ENCODE assay signal across 19 cellular contexts in the genomic region with DNA sequence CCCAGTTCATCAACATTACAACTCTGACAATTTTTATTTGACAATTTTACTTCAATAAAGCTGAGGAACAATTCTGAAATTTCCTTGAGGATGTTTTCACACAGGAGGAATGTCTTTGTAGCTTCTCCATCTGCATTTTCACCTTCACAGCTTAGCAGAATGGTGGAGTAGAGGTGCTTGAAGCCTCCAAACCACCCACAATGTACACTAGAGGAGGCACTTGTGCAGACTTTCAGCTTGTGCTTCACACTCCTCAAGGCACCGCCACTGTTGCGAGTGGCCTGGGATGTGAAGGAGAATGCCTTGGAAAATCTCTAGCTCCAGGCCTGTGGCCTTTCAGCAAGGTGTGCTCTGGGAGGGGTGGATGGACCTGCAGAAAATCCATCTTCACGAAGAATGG.
DNase-seq lines count a peak whose midpoint lies in the region; TF ChIP-seq lines count a peak whose summit lies in the region.
"Had no signal": no experiment of that assay in that cellular context is flagged by ENCODE, and none has a peak within 500 bp of the region (broad histone marks: within the 10 kb centered on the region; RNA-seq: fewer than 3 reads in every experiment).

No MANE protein-coding gene starts in this region.

- peak; percentile 6 to 21 for DNase-seq in NCI-H526 (lab: John Stamatoyannopoulos, UW)
- no peak for DNase-seq in NCI-H526 treated with DMSO at 0.1 percent for 48 hours (lab: John Stamatoyannopoulos, UW)
- peak; percentile 4 for DNase-seq in NAMALWA (ENCODE audit: low spot score)
- DNase-seq in epithelial cell of proximal tubule (ENCODE audit: low read depth), result no peak
- DNase-seq in posterior vena cava (ENCODE audit: low spot score), result no peak
- no peak for DNase-seq in activated effector memory CD4-positive, alpha-beta T cell treated with anti-CD3 and anti-CD28 coated beads, Interleukin-2, amount 50 U/mL, for 16 hours
- DNase-seq in head of caudate nucleus, result no peak
- DNase-seq: ACHN; CD4-positive, alpha-beta T cell; HCEC 1CT; IMR-90; NCI-H1436 treated with DMSO at 0.1 percent for 48 hours; NCI-H2171; NCI-H446 treated with DMSO at 0.1 percent for 48 hours; NK-92 treated with Interleukin-12 subunit alpha and Interleukin-12 subunit beta, amount 100 ng/mL, for 24 hours; OCI-M1; SJCRH30; SW 1271 had no signal

- TF ChIP-seq CTCF in epithelial cell of proximal tubule (conservative IDR thresholded peaks at IDR 0.05; ENCODE audit: low read depth, low read length), result peak; percentile 2

- H3K4me3 ChIP-seq in epithelial cell of proximal tubule (ENCODE audit: low read depth, low read length), result no peak overlapping the region
- H3K4me3 ChIP-seq: GM12878, SJCRH30 had no signal

- intact Hi-C loops in posterior vena cava (cut with DNase I) (no loop called here), head of caudate nucleus (cut with DNase I) (no loop called here)

Comparison
In these comparisons a context has a peak if more than half of its experiments do, and no peak if none do; other contexts are left out.
1. DNase-seq: peak in NCI-H526 (2 of 2) and NAMALWA (single experiment); none in NCI-H526 treated with DMSO at 0.1 percent for 48 hours (single experiment), epithelial cell of proximal tubule (single experiment), posterior vena cava (single experiment), activated effector memory CD4-positive, alpha-beta T cell treated with anti-CD3 and anti-CD28 coated beads, Interleukin-2, amount 50 U/mL, for 16 hours (single experiment) and head of caudate nucleus (0 of 42).